ENCODE assay signal across 22 cellular contexts in genomic region chr12:52720487-52720886, GRCh38. TPM values are rescaled to one million over a fixed set of nuclear protein-coding genes. Genes with fewer than 3 reads are reported as not detected.
A peak's percentile ranks its signal among the peaks of the same experiment; 100 is the strongest.
DNase-seq lines count a peak whose midpoint lies in the region; ATAC-seq, FAIRE-seq and TF ChIP-seq lines count a peak whose summit lies in the region.
"Had no signal": no experiment of that assay in that cellular context is flagged by ENCODE, and none has a peak within 500 bp of the region (broad histone marks: within the 10 kb centered on the region; RNA-seq: fewer than 3 reads in every experiment).

No MANE protein-coding gene starts in this region.

- FAIRE-seq in RCC 7860 (lab: Jason Lieb, UNC) = no peak
- FAIRE-seq: D721Med, H54 had no signal

- no peak overlapping the region for H3K27ac ChIP-seq in psoas muscle
- H3K27ac ChIP-seq: C4-2B, SJSA1 had no signal

- DNase-seq in A172 (ENCODE audit: low spot score) = peak; percentile 2
- peak; percentile 8 for DNase-seq in HCEC 1CT
- peak; percentile 37 for DNase-seq in RCC 7860 (ENCODE audit: low spot score)
- DNase-seq in fibroblast of mammary gland (ENCODE audit: low read depth) = peak; percentile 6
- DNase-seq in KG1 (lab: John Stamatoyannopoulos, UW) = no peak
- DNase-seq in psoas muscle = no peak
- DNase-seq: 8988T, DMS53, Kasumi-1, MG63, NCI-H1417, NCI-H187, NCI-H2107, NCI-H226, NCI-H510A treated with DMSO at 0.1 percent for 48 hours, NCI-H748 treated with DMSO at 0.1 percent for 48 hours, T-helper 1 cell had no signal

- 63 to 77% (median 69%) methylated on average over 7 of the region's 7 CpGs for WGBS in psoas muscle, 3 donors

- no peaks in the 10 kb centered on the region for H3K4me1 ChIP-seq in psoas muscle
- H3K4me1 ChIP-seq: SJSA1 had no signal

- ATAC-seq in psoas muscle = no peak
- ATAC-seq in HG03196 (IDR thresholded peaks at IDR 0.05; ENCODE audit: unreplicated experiment) = no peak

- intact Hi-C loops in psoas muscle (cut with DNase I) = no loop called here

- no peak for TF ChIP-seq CTCF in fibroblast of mammary gland (conservative IDR thresholded peaks at IDR 0.05; ENCODE audit: control insufficient read depth, insufficient read depth, low read depth, low read length)
- no peak for TF ChIP-seq CTCF in psoas muscle (IDR thresholded peaks at IDR 0.05)

- H3K27me3 ChIP-seq in psoas muscle (ENCODE audit: insufficient read depth in 3 of 3, low read length in 2 of 3) = peaks cover 0 to 21% (median 8%) of the 10 kb centered on the region in 3 donors

- no peaks in the 10 kb centered on the region for H3K9me3 ChIP-seq in psoas muscle
- H3K9me3 ChIP-seq: MG63 had no signal

- H3K4me3 ChIP-seq in fibroblast of mammary gland (ENCODE audit: control insufficient read depth, low read depth, low read length) (no peak overlapping the region), psoas muscle (no peak overlapping the region)
- H3K4me3 ChIP-seq: MG63, SJSA1 had no signal

- H3K36me3 ChIP-seq in psoas muscle (ENCODE audit: insufficient read depth in 1 of 2, low read depth in 1 of 2) = no peaks in the 10 kb centered on the region
- H3K36me3 ChIP-seq: MG63, SJSA1 had no signal

RNA-seq across cellular contexts. Expression of gene KRT77, which starts 17.2 kb away (rescaled TPM):
- not detected in 2 replicates for total RNA-seq in A172 (2014; rRNA removed; shearing (Covaris generic))
- not detected for total RNA-seq in psoas muscle
- polyA plus RNA-seq in psoas muscle = under 1 TPM in 2 of 3 donors, not detected in 1; 0.01 to 0.04 TPM
- total RNA-seq: SJSA1 had no signal

RNA-seq across cellular contexts. Expression of gene KRT1, which starts 40.3 kb away (rescaled TPM):
- total RNA-seq in A172 (2014; rRNA removed; shearing (Covaris generic)) = not detected in 2 replicates
- 1 to 10 TPM in 1 of 4 donors, under 1 TPM in 2, not detected in 1; 0.16 to 1.1 (median 0.25) TPM for total RNA-seq in psoas muscle
- under 1 TPM in 1 of 3 donors, not detected in 2; 0.13 TPM for polyA plus RNA-seq in psoas muscle

RNA-seq across cellular contexts. Expression of gene KRT76, which starts 56.7 kb away (rescaled TPM):
- not detected in 2 replicates for total RNA-seq in A172 (2014; rRNA removed; shearing (Covaris generic))
- not detected for total RNA-seq in psoas muscle
- polyA plus RNA-seq in psoas muscle = not detected

Comparison
In these comparisons a context has a peak if more than half of its experiments do, and no peak if none do; other contexts are left out.
1. DNase-seq: peak in A172 (single experiment), HCEC 1CT (single experiment), RCC 7860 (single experiment) and fibroblast of mammary gland (single experiment); none in KG1 (single experiment) and psoas muscle (0 of 2).